In genomic region chr5:113337515-113338140, GRCh38 we compare ENCODE assay signal across 11 cellular contexts.
"Had no signal": no experiment of that assay in that cellular context is flagged by ENCODE, and none has a peak within 500 bp of the region (broad histone marks: within the 10 kb centered on the region; RNA-seq: fewer than 3 reads in every experiment).

No MANE protein-coding gene starts in this region.

- H3K9me3 Mint-ChIP-seq: activated naive CD8-positive, alpha-beta T cell treated with anti-CD3 and anti-CD28 coated beads, Interleukin-2, amount 10 ng/mL, durations not matched to agents 7 days and 5 days; activated T-helper 1 cell treated with anti-CD3 and anti-CD28 coated beads, Interleukin-12 subunit alpha, Interleukin-12 subunit beta, Interleukin-2, Interleukin-4 antibody, amounts not matched to agents 30 ng/mL and 10 ng/mL and 1 ng/mL, durations not matched to agents 14 hours and 24 hours and 36 hours; memory B cell; natural killer cell; T-helper 2 cell treated with Interferon-gamma antibody and Interleukin-4, amounts not matched to agents 5 μg/mL and 100 μg/mL, for 36 hours had no signal

- H3K36me3 ChIP-seq: left ventricle myocardium inferior had no signal

- H3K9me3 ChIP-seq: left ventricle myocardium inferior had no signal

- H3K27ac Mint-ChIP-seq: activated naive CD8-positive, alpha-beta T cell treated with anti-CD3 and anti-CD28 coated beads, Interleukin-2, amount 10 ng/mL, durations not matched to agents 7 days and 5 days; activated T-helper 1 cell treated with anti-CD3 and anti-CD28 coated beads, Interleukin-12 subunit alpha, Interleukin-12 subunit beta, Interleukin-2, Interleukin-4 antibody, amounts not matched to agents 30 ng/mL and 10 ng/mL and 1 ng/mL, durations not matched to agents 14 hours and 24 hours and 36 hours; memory B cell; natural killer cell; T-helper 2 cell treated with Interferon-gamma antibody and Interleukin-4, amounts not matched to agents 5 μg/mL and 100 μg/mL, for 36 hours had no signal

- H3K4me3 ChIP-seq: left ventricle myocardium inferior, skin epidermis had no signal

- H3K27ac ChIP-seq: left ventricle myocardium inferior had no signal

- ATAC-seq: natural killer cell had no signal

- H3K36me3 Mint-ChIP-seq: activated naive CD8-positive, alpha-beta T cell treated with anti-CD3 and anti-CD28 coated beads, Interleukin-2, amount 10 ng/mL, durations not matched to agents 7 days and 5 days; memory B cell; natural killer cell had no signal

- H3K4me3 Mint-ChIP-seq: activated naive CD8-positive, alpha-beta T cell treated with anti-CD3 and anti-CD28 coated beads, Interleukin-2, amount 10 ng/mL, durations not matched to agents 7 days and 5 days; activated T-helper 1 cell treated with anti-CD3 and anti-CD28 coated beads, Interleukin-12 subunit alpha, Interleukin-12 subunit beta, Interleukin-2, Interleukin-4 antibody, amounts not matched to agents 30 ng/mL and 10 ng/mL and 1 ng/mL, durations not matched to agents 14 hours and 24 hours and 36 hours; memory B cell; natural killer cell; T-helper 2 cell treated with Interferon-gamma antibody and Interleukin-4, amounts not matched to agents 5 μg/mL and 100 μg/mL, for 36 hours had no signal

- H3K4me1 Mint-ChIP-seq: memory B cell had no signal

- DNase-seq: activated CD4-positive, CD25-positive, alpha-beta regulatory T cell treated with anti-CD3 and anti-CD28 coated beads, Interleukin-2, amount 50 U/mL, for 72 hours; left ventricle myocardium inferior; natural killer cell; stimulated activated CD4-positive, alpha-beta T cell treated with anti-CD3 and anti-CD28 coated beads, Interleukin-15, amount 100 ng/mL, for 24 hours; stimulated activated CD4-positive, alpha-beta T cell treated with anti-CD3 and anti-CD28 coated beads, Interleukin-4, amount 100 ng/mL, for 24 hours; stimulated activated naive CD4-positive, alpha-beta T cell had no signal
